Comparison of ENCODE assay signal across 9 cellular contexts in the genomic region with DNA sequence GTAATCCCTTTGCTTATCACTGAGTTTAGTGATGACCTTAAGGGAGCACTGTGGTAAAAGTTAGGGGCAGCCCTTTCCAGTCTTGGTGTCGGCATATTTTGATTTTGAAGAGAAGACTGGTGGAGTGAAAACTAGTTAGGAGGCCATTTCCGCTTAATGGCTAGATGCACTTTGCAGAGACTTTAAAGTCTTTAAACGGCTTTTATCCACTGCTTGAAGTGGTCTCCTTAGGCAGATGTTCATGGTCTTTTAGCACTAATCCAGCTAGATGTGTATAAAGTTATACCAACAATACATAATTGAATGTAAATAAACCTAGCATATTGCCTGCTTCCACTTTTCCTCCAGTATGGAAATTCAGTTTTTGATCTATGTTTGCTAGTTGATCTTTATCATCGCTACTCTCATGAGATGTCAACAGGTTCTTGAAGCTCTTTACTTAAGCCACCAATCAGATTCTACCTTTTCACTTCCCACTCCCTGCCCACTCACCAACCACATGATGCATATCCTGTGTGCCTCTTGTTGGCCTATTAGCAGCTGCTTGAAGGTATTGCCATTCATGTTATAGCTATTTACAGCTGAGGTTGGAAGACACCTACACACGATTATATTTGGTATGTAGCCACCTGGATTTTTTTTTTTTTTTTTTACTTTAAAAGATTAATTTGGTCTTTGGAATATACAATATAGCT.
A peak's percentile ranks its signal among the peaks of the same experiment; 100 is the strongest.
DNase-seq lines count a peak whose midpoint lies in the region; ATAC-seq, FAIRE-seq and TF ChIP-seq lines count a peak whose summit lies in the region.
"Had no signal": no experiment of that assay in that cellular context is flagged by ENCODE, and none has a peak within 500 bp of the region (broad histone marks: within the 10 kb centered on the region; RNA-seq: fewer than 3 reads in every experiment).

No MANE protein-coding gene starts in this region.

- ATAC-seq in activated naive CD4-positive, alpha-beta T cell treated with anti-CD3 and anti-CD28 coated beads, Interleukin-2, amount 50 U/mL, for 72 hours, result peak; percentile 24 to 63
- ATAC-seq in HG03108 (IDR thresholded peaks at IDR 0.05; ENCODE audit: unreplicated experiment), result no peak

- no peak overlapping the region for H3K27ac Mint-ChIP-seq in activated naive CD4-positive, alpha-beta T cell treated with anti-CD3 and anti-CD28 coated beads, Interleukin-2, amount 50 U/mL, for 72 hours

- peak overlapping the region in 3 of 59 donors; percentile 3 to 11 (median 4) for H3K27ac ChIP-seq in dorsolateral prefrontal cortex

- no peak for TF ChIP-seq CTCF in dorsolateral prefrontal cortex (IDR thresholded peaks at IDR 0.05 in 54 of 56, conservative IDR thresholded peaks at IDR 0.05 in 2 of 56; ENCODE audit: low read depth in 1 of 56, partially characterized antibody in 56 of 56)

- H3K4me3 ChIP-seq in dorsolateral prefrontal cortex, result no peak overlapping the region

- no peak for TF ChIP-seq POLR2A in GM12892 (IDR thresholded peaks at IDR 0.05; ENCODE audit: low read depth, low read length)

- DNase-seq in GM12892 (ENCODE audit: insufficient read length) (no peak), NCI-H510A (lab: John Stamatoyannopoulos, UW) (peak; percentile 83), NCI-H345 treated with DMSO at 0.1 percent for 48 hours (lab: John Stamatoyannopoulos, UW; ENCODE audit: unreplicated experiment) (no peak), T1000 (lab: John Stamatoyannopoulos, UW) (no peak), dorsolateral prefrontal cortex (no peak)
- DNase-seq in activated naive CD4-positive, alpha-beta T cell treated with anti-CD3 and anti-CD28 coated beads, Interleukin-2, amount 50 U/mL, for 72 hours (ENCODE audit: low spot score in 2 of 2), result no peak
- peak; percentile 11 for DNase-seq in stimulated activated CD4-positive, alpha-beta T cell treated with anti-CD3 and anti-CD28 coated beads, Interleukin-4, amount 100 ng/mL, for 1 hour
- DNase-seq: activated T-cell treated with anti-CD3 and anti-CD28 coated beads, Interleukin-2, amount 50 U/mL, for 4 hours had no signal

- no peaks in the 10 kb centered on the region for H3K27me3 ChIP-seq in dorsolateral prefrontal cortex

- peaks cover 0 to 10% of the 10 kb centered on the region in 2 donors for H3K36me3 Mint-ChIP-seq in activated naive CD4-positive, alpha-beta T cell treated with anti-CD3 and anti-CD28 coated beads, Interleukin-2, amount 50 U/mL, for 72 hours

- peak; percentile 54 for FAIRE-seq in GM12892 (lab: Jason Lieb, UNC)

- no peaks in the 10 kb centered on the region for H3K9me3 Mint-ChIP-seq in activated naive CD4-positive, alpha-beta T cell treated with anti-CD3 and anti-CD28 coated beads, Interleukin-2, amount 50 U/mL, for 72 hours
- H3K9me3 Mint-ChIP-seq: activated T-cell treated with anti-CD3 and anti-CD28 coated beads, Interleukin-2, amount 50 U/mL, for 4 hours had no signal

- intact Hi-C loops in dorsolateral prefrontal cortex (cut with DNase I), result no loop called here

Comparison
In these comparisons a context has a peak if more than half of its experiments do, and no peak if none do; other contexts are left out.
1. DNase-seq: peak in NCI-H510A (single experiment) and stimulated activated CD4-positive, alpha-beta T cell treated with anti-CD3 and anti-CD28 coated beads, Interleukin-4, amount 100 ng/mL, for 1 hour (single experiment); none in GM12892 (single experiment), activated naive CD4-positive, alpha-beta T cell treated with anti-CD3 and anti-CD28 coated beads, Interleukin-2, amount 50 U/mL, for 72 hours (0 of 2), NCI-H345 treated with DMSO at 0.1 percent for 48 hours (single experiment), T1000 (single experiment) and dorsolateral prefrontal cortex (0 of 10).